In the genomic region with DNA sequence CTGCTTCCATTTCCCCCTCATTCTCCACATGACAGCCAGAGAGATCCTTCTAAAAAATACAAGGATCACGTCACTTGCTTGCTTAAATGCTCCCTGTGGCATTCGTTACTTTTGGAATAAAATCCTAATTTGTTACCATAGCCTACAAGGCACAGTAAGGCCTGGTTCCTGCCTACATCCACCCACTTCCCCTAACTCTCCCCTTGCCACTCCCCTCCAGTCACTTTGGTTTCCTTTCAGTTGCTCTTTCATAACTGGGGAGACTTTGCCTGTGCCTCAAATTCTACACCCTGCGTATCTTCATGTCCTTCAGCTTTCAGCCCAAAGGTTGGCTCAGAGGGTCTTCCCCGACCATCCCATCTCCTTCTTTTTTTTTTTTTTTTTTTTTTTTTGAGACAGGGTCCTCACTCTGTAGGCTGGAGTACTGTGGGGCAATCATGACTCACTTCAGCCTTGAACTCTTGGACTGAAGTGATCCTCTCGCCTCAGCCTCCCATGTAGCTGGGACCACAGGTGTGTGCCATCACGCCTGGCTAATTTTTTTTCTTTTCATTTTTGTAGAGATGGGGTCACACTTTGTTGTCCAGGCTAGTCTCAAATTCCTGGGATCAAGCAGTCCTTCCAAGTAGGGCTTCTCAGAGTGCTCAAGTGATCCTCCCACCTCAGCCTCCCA, we compare ENCODE assay signal across 1 cellular context.
TF ChIP-seq lines count a peak whose summit lies in the region.

No MANE protein-coding gene starts in this region.

TF ChIP-seq in GM12878, 131 proteins besides CTCF, POLR2A, EP300 and RAD21:
- TF ChIP-seq BCL11A (IDR thresholded peaks at IDR 0.05; ENCODE audit: low read depth, low read length) (no peak), MTA2 (IDR thresholded peaks at IDR 0.05; ENCODE audit: low read depth) (no peak), SPI1 (IDR thresholded peaks at IDR 0.05; ENCODE audit: borderline replicate concordance, insufficient read depth, low read depth, low read length) (peak; percentile 65; the same call in 1 of the 2 replicates), NFYA (IDR thresholded peaks at IDR 0.05; ENCODE audit: borderline replicate concordance, low read depth, low read length) (no peak), ATF7 (IDR thresholded peaks at IDR 0.05; ENCODE audit: low read depth) (no peak)
- TF ChIP-seq, protein P1, sequence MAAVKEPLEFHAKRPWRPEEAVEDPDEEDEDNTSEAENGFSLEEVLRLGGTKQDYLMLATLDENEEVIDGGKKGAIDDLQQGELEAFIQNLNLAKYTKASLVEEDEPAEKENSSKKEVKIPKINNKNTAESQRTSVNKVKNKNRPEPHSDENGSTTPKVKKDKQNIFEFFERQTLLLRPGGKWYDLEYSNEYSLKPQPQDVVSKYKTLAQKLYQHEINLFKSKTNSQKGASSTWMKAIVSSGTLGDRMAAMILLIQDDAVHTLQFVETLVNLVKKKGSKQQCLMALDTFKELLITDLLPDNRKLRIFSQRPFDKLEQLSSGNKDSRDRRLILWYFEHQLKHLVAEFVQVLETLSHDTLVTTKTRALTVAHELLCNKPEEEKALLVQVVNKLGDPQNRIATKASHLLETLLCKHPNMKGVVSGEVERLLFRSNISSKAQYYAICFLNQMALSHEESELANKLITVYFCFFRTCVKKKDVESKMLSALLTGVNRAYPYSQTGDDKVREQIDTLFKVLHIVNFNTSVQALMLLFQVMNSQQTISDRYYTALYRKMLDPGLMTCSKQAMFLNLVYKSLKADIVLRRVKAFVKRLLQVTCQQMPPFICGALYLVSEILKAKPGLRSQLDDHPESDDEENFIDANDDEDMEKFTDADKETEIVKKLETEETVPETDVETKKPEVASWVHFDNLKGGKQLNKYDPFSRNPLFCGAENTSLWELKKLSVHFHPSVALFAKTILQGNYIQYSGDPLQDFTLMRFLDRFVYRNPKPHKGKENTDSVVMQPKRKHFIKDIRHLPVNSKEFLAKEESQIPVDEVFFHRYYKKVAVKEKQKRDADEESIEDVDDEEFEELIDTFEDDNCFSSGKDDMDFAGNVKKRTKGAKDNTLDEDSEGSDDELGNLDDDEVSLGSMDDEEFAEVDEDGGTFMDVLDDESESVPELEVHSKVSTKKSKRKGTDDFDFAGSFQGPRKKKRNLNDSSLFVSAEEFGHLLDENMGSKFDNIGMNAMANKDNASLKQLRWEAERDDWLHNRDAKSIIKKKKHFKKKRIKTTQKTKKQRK (IDR thresholded peaks at IDR 0.05; ENCODE audit: low read depth, low read length): no peak
